1 cellular context compared by ENCODE assay signal in genomic region chr12:105933671-105934665, GRCh38.
TF ChIP-seq lines count a peak whose summit lies in the region.

No MANE protein-coding gene starts in this region.

TF ChIP-seq in HepG2, 621 proteins besides CTCF, POLR2A, EP300 and RAD21 (continued from another document):
- TF ChIP-seq CBX5 (CRISPR knock-in tag; IDR thresholded peaks at IDR 0.05; ENCODE audit: borderline replicate concordance) (no peak), DMAP1 (CRISPR knock-in tag; IDR thresholded peaks at IDR 0.05) (no peak), ZNF292 (CRISPR knock-in tag; IDR thresholded peaks at IDR 0.05; ENCODE audit: borderline replicate concordance, low read depth) (no peak), ZNF788 (CRISPR knock-in tag; IDR thresholded peaks at IDR 0.05; ENCODE audit: borderline replicate concordance) (no peak), ZNF484 (CRISPR knock-in tag; IDR thresholded peaks at IDR 0.05; ENCODE audit: borderline replicate concordance, low read depth) (no peak), CBFB (CRISPR knock-in tag; IDR thresholded peaks at IDR 0.05) (no peak), ZSCAN20 (CRISPR knock-in tag; IDR thresholded peaks at IDR 0.05; ENCODE audit: borderline replicate concordance) (no peak), ZNF496 (CRISPR knock-in tag; IDR thresholded peaks at IDR 0.05; ENCODE audit: insufficient replicate concordance) (no peak)
